In genomic region chr11:107563702-107564101, GRCh38 we compare ENCODE assay signal across 8 cellular contexts. TPM values are rescaled to one million over a fixed set of nuclear protein-coding genes. Genes with fewer than 3 reads are reported as not detected.
A peak's percentile ranks its signal among the peaks of the same experiment; 100 is the strongest.
DNase-seq lines count a peak whose midpoint lies in the region; ATAC-seq and TF ChIP-seq lines count a peak whose summit lies in the region.

No MANE protein-coding gene starts in this region.

- H3K27me3 Mint-ChIP-seq in activated T-helper 2 cell treated with anti-CD3 and anti-CD28 coated beads, Interferon-gamma antibody, Interleukin-2, Interleukin-4, amounts not matched to agents 10 μg/mL and 5 μg/mL and 100 μg/mL, durations not matched to agents 14 hours and 24 hours and 36 hours (ENCODE audit: low read depth) = no peaks in the 10 kb centered on the region

- H3K4me1 ChIP-seq in OCI-LY3 (ENCODE audit: low read length) = peaks cover 43% of the 10 kb centered on the region
- peaks cover 0 to 34% (median 25%) of the 10 kb centered on the region in 9 donors for H3K4me1 ChIP-seq in heart right ventricle
- H3K4me1 ChIP-seq in skeletal muscle satellite cell (ENCODE audit: control insufficient read depth, insufficient read depth, low read length) = peaks cover 47% of the 10 kb centered on the region

- TF ChIP-seq CTCF in OCI-LY3 (IDR thresholded peaks at IDR 0.05; ENCODE audit: low read depth, low read length) (peak; percentile 70), heart right ventricle (IDR thresholded peaks at IDR 0.05) (peak; percentile 18 to 69 (median 56))

- intact Hi-C loops in activated T-helper 2 cell treated with anti-CD3 and anti-CD28 coated beads, Interferon-gamma antibody, Interleukin-2, Interleukin-4, amounts not matched to agents 10 μg/mL and 5 μg/mL and 100 μg/mL, durations not matched to agents 14 hours and 24 hours and 36 hours (cut with micrococcal nuclease) = loop anchor here (1.0 to 10.0 kb wide), 9 partner anchors 13 to 1101 kb away; partner anchors contain the start of genes C11orf65, CWF19L2, DDX10 and ELMOD1
- intact Hi-C loops in heart right ventricle (cut with DNase I) = loop anchor here in 5 of 10 donors (5.0 to 10.0 kb wide), 4 partner anchors 109 to 1091 kb away; partner anchors contain the start of gene CWF19L2 (in 1 of the 5)

- H3K4me2 ChIP-seq in OCI-LY3 (ENCODE audit: low read length) (peak overlapping the region; percentile 99), skeletal muscle satellite cell (ENCODE audit: low read length) (peak overlapping the region; percentile 85)

- no peaks in the 10 kb centered on the region for H3K36me3 ChIP-seq in OCI-LY3 (replicated peaks; ENCODE audit: low read depth, low read length)
- peaks cover 0 to 22% (median 9%) of the 10 kb centered on the region in 9 donors for H3K36me3 ChIP-seq in heart right ventricle
- no peaks in the 10 kb centered on the region for H3K36me3 ChIP-seq in skeletal muscle satellite cell (ENCODE audit: insufficient read depth, low read length)

- H3K27ac ChIP-seq in OCI-LY3 (ENCODE audit: low read length) (no peak overlapping the region), heart right ventricle (peak overlapping the region in 2 of 10 donors; percentile 24 to 55)

- H3K27ac Mint-ChIP-seq in activated T-helper 2 cell treated with anti-CD3 and anti-CD28 coated beads, Interferon-gamma antibody, Interleukin-2, Interleukin-4, amounts not matched to agents 10 μg/mL and 5 μg/mL and 100 μg/mL, durations not matched to agents 14 hours and 24 hours and 36 hours = no peak overlapping the region

- ATAC-seq in GM19324 (IDR thresholded peaks at IDR 0.05; ENCODE audit: low FRiP score, unreplicated experiment) (peak; percentile 34), HG03575 (IDR thresholded peaks at IDR 0.05; ENCODE audit: extremely low read depth, insufficient number of reproducible peaks, low FRiP score, unreplicated experiment) (peak; percentile 29), heart right ventricle (peak in 6 of 8 donors; percentile 19 to 55 (median 30))

- WGBS in heart right ventricle, 2 donors = 2 to 4% methylated on average over 2 of the region's 2 CpGs

- H3K9ac ChIP-seq in OCI-LY3 (ENCODE audit: low read length) (no peak overlapping the region), skeletal muscle satellite cell (ENCODE audit: low read depth, low read length) (peak overlapping the region; percentile 62)

- H3K36me3 Mint-ChIP-seq in activated T-helper 2 cell treated with anti-CD3 and anti-CD28 coated beads, Interferon-gamma antibody, Interleukin-2, Interleukin-4, amounts not matched to agents 10 μg/mL and 5 μg/mL and 100 μg/mL, durations not matched to agents 14 hours and 24 hours and 36 hours (ENCODE audit: low read depth) = peaks cover 22% of the 10 kb centered on the region

- H3K4me3 ChIP-seq in OCI-LY3 (ENCODE audit: low read length) (0 out of 2 replicates have a peak overlapping the region, but pooled peaks have one; percentile 5), heart right ventricle (peak overlapping the region in 3 of 10 donors; percentile 9 to 95 (median 12)), skeletal muscle satellite cell (ENCODE audit: low read length) (peak overlapping the region; percentile 41)

- H3K4me1 Mint-ChIP-seq in activated T-helper 2 cell treated with anti-CD3 and anti-CD28 coated beads, Interferon-gamma antibody, Interleukin-2, Interleukin-4, amounts not matched to agents 10 μg/mL and 5 μg/mL and 100 μg/mL, durations not matched to agents 14 hours and 24 hours and 36 hours (ENCODE audit: low read depth) = peaks cover 49% of the 10 kb centered on the region

- H2AFZ ChIP-seq in OCI-LY3 (ENCODE audit: low read depth, low read length) = no peak overlapping the region

- H3K9me3 ChIP-seq in OCI-LY3 (ENCODE audit: insufficient read depth, low read length) = no peaks in the 10 kb centered on the region
- H3K9me3 ChIP-seq in heart right ventricle = no peaks in the 10 kb centered on the region
- no peaks in the 10 kb centered on the region for H3K9me3 ChIP-seq in skeletal muscle satellite cell (replicated peaks; ENCODE audit: low read length)

- no peaks in the 10 kb centered on the region for H4K20me1 ChIP-seq in OCI-LY3 (ENCODE audit: insufficient read depth, low read length)

- H3K27me3 ChIP-seq in OCI-LY3 (ENCODE audit: low read depth, low read length) = no peaks in the 10 kb centered on the region
- H3K27me3 ChIP-seq in heart right ventricle = no peaks in the 10 kb centered on the region
- H3K27me3 ChIP-seq in skeletal muscle satellite cell (ENCODE audit: control insufficient read depth, insufficient read depth, low read length) = no peaks in the 10 kb centered on the region

- DNase-seq in D341Med (ENCODE audit: low spot score) (peak; percentile 45), heart right ventricle (peak in 1 of 2 donors; percentile 30)
- peak; percentile 12 for DNase-seq in activated T-helper 2 cell treated with anti-CD3 and anti-CD28 coated beads, Interferon-gamma antibody, Interleukin-2, Interleukin-4, amounts not matched to agents 10 μg/mL and 5 μg/mL and 100 μg/mL, durations not matched to agents 14 hours and 24 hours and 36 hours (ENCODE audit: low spot score)
- no peak for DNase-seq in effector CD8-positive, alpha-beta T cell (lab: John Stamatoyannopoulos, UW)

- no peaks in the 10 kb centered on the region for H3K9me3 Mint-ChIP-seq in activated T-helper 2 cell treated with anti-CD3 and anti-CD28 coated beads, Interferon-gamma antibody, Interleukin-2, Interleukin-4, amounts not matched to agents 10 μg/mL and 5 μg/mL and 100 μg/mL, durations not matched to agents 14 hours and 24 hours and 36 hours

- H3K79me2 ChIP-seq in OCI-LY3 (ENCODE audit: low read length) = peaks cover 17% of the 10 kb centered on the region

- H3K4me3 Mint-ChIP-seq in activated T-helper 2 cell treated with anti-CD3 and anti-CD28 coated beads, Interferon-gamma antibody, Interleukin-2, Interleukin-4, amounts not matched to agents 10 μg/mL and 5 μg/mL and 100 μg/mL, durations not matched to agents 14 hours and 24 hours and 36 hours (ENCODE audit: low read depth) = peak overlapping the region; percentile 56

RNA-seq across cellular contexts. Expression of gene ALKBH8, which starts 1.8 kb away (rescaled TPM):
- total RNA-seq in activated T-helper 2 cell treated with anti-CD3 and anti-CD28 coated beads, Interferon-gamma antibody, Interleukin-2, Interleukin-4, amounts not matched to agents 10 μg/mL and 5 μg/mL and 100 μg/mL, durations not matched to agents 14 hours and 24 hours and 36 hours = 10.6 and 11.9 TPM in 2 replicates
- total RNA-seq in heart right ventricle = 1 to 10 TPM; 5.4 to 7.8 (median 6.8) TPM
- 1 to 10 TPM; 2.2 to 4.5 TPM for polyA plus RNA-seq in heart right ventricle
- total RNA-seq in skeletal muscle satellite cell (2012; rRNA removed) = 9.6 and 9.9 TPM in 2 replicates

RNA-seq across cellular contexts. Expression of gene ELMOD1, which starts 27.2 kb away (rescaled TPM):
- not detected in 2 replicates for total RNA-seq in activated T-helper 2 cell treated with anti-CD3 and anti-CD28 coated beads, Interferon-gamma antibody, Interleukin-2, Interleukin-4, amounts not matched to agents 10 μg/mL and 5 μg/mL and 100 μg/mL, durations not matched to agents 14 hours and 24 hours and 36 hours
- 1 to 10 TPM in 1 of 10 donors, under 1 TPM in 8, not detected in 1; 0.18 to 1.0 (median 0.39) TPM for total RNA-seq in heart right ventricle
- under 1 TPM; 0.10 to 0.29 TPM for polyA plus RNA-seq in heart right ventricle
- total RNA-seq in skeletal muscle satellite cell (2012; rRNA removed) = under 0.01 and 0.87 TPM in 2 replicates
